1 cellular context compared by ENCODE assay signal in genomic region chr5:132095077-132095744, GRCh38.
TF ChIP-seq lines count a peak whose summit lies in the region.

No MANE protein-coding gene starts in this region.

TF ChIP-seq in K562, 482 proteins besides CTCF, POLR2A, EP300 and RAD21 (continued from another document):
- TF ChIP-seq, protein P1, sequence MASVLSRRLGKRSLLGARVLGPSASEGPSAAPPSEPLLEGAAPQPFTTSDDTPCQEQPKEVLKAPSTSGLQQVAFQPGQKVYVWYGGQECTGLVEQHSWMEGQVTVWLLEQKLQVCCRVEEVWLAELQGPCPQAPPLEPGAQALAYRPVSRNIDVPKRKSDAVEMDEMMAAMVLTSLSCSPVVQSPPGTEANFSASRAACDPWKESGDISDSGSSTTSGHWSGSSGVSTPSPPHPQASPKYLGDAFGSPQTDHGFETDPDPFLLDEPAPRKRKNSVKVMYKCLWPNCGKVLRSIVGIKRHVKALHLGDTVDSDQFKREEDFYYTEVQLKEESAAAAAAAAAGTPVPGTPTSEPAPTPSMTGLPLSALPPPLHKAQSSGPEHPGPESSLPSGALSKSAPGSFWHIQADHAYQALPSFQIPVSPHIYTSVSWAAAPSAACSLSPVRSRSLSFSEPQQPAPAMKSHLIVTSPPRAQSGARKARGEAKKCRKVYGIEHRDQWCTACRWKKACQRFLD (CRISPR knock-in tag; IDR thresholded peaks at IDR 0.05) = no peak
- TF ChIP-seq ZC3H11A (IDR thresholded peaks at IDR 0.05; ENCODE audit: low read depth, low read length) (no peak), ZBTB9 (CRISPR knock-in tag; IDR thresholded peaks at IDR 0.05) (peak; percentile 18; the same call in 1 of the 2 replicates), GATA2 (CRISPR knock-in tag; IDR thresholded peaks at IDR 0.05) (no peak), HEY1 (CRISPR knock-in tag; IDR thresholded peaks at IDR 0.05; ENCODE audit: borderline replicate concordance) (no peak), HNRNPUL1 (IDR thresholded peaks at IDR 0.05; ENCODE audit: low read length) (no peak)
- TF ChIP-seq, protein P2, sequence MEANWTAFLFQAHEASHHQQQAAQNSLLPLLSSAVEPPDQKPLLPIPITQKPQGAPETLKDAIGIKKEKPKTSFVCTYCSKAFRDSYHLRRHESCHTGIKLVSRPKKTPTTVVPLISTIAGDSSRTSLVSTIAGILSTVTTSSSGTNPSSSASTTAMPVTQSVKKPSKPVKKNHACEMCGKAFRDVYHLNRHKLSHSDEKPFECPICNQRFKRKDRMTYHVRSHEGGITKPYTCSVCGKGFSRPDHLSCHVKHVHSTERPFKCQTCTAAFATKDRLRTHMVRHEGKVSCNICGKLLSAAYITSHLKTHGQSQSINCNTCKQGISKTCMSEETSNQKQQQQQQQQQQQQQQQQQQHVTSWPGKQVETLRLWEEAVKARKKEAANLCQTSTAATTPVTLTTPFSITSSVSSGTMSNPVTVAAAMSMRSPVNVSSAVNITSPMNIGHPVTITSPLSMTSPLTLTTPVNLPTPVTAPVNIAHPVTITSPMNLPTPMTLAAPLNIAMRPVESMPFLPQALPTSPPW (CRISPR knock-in tag; IDR thresholded peaks at IDR 0.05) = no peak
